In the genomic region with DNA sequence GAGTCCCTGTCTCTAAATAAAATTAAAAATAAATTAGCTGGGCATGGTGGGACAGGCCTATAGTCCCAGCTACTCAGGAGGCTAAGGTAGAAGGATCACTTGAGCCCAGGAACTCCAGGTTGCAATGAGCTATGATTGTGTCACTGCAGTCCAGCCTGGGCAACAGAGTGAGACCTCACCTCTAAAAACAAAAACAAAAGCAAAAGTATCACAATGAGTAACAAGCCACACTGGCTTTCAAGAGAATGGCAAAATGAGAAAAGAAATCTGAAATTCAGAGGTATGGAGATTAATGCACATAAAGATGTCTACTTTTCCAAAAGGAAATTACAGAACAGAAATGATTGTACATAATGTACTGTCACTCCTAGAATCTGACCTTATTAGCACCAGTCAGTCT, we compare ENCODE assay signal across 12 cellular contexts.
DNase-seq lines count a peak whose midpoint lies in the region; ATAC-seq and TF ChIP-seq lines count a peak whose summit lies in the region.
"Had no signal": no experiment of that assay in that cellular context is flagged by ENCODE, and none has a peak within 500 bp of the region (broad histone marks: within the 10 kb centered on the region; RNA-seq: fewer than 3 reads in every experiment).

No MANE protein-coding gene starts in this region.

- BruUV-seq in MCF 10A (replicated peaks; lab: Mats Ljungman, UMichigan), result no TSS peak

- H3K4me3 Mint-ChIP-seq in stimulated activated naive CD8-positive, alpha-beta T cell treated with anti-CD3 and anti-CD28 coated beads, Interleukin-15, amount 100 ng/mL, for 72 hours, result no peak overlapping the region
- H3K4me3 Mint-ChIP-seq in MCF 10A (ENCODE audit: unreplicated experiment), result no peak overlapping the region

- POLR2A ChIA-PET in MCF 10A (lab: Yijun Ruan, JAX), result no interaction called here

- CTCF ChIA-PET in MCF 10A (lab: Yijun Ruan, JAX), result no interaction called here

- H3K36me3 Mint-ChIP-seq in MCF 10A (ENCODE audit: insufficient read depth, unreplicated experiment), result no peaks in the 10 kb centered on the region

- no peak for DNase-seq in stimulated activated naive CD8-positive, alpha-beta T cell treated with anti-CD3 and anti-CD28 coated beads, Interleukin-15, amount 100 ng/mL, for 72 hours
- DNase-seq in stimulated activated naive CD8-positive, alpha-beta T cell treated with anti-CD3 and anti-CD28 coated beads, Interleukin-15, Interleukin-2, amounts not matched to agents 100 U/mL and 50 U/mL, for 24 hours, result no peak
- DNase-seq in NCI-H226 (no peak), left colon (no peak), MCF 10A (ENCODE audit: unreplicated experiment) (no peak)
- DNase-seq in stimulated activated naive CD4-positive, alpha-beta T cell treated with Interleukin-2 at 50 U/mL for 16 hours (lab: John Stamatoyannopoulos, UW), result no peak
- DNase-seq: caudate nucleus, left cardiac atrium, NCI-H146 had no signal

- TF ChIP-seq CTCF in MCF 10A (IDR thresholded peaks at IDR 0.05; ENCODE audit: unreplicated experiment), result no peak

- H3K4me1 Mint-ChIP-seq in stimulated activated naive CD8-positive, alpha-beta T cell treated with anti-CD3 and anti-CD28 coated beads, Interleukin-15, amount 100 ng/mL, for 72 hours, result peaks cover 5% of the 10 kb centered on the region
- peaks cover 11% of the 10 kb centered on the region for H3K4me1 Mint-ChIP-seq in MCF 10A (ENCODE audit: insufficient read depth, unreplicated experiment)

- no peaks in the 10 kb centered on the region for H3K27me3 Mint-ChIP-seq in stimulated activated naive CD8-positive, alpha-beta T cell treated with anti-CD3 and anti-CD28 coated beads, Interleukin-15, amount 100 ng/mL, for 72 hours
- H3K27me3 Mint-ChIP-seq in MCF 10A (ENCODE audit: insufficient read depth, unreplicated experiment), result no peaks in the 10 kb centered on the region

- peak; percentile 18 for ATAC-seq in stimulated activated naive CD8-positive, alpha-beta T cell treated with anti-CD3 and anti-CD28 coated beads, Interleukin-15, amount 100 ng/mL, for 72 hours
- no peak for ATAC-seq in stimulated activated naive CD8-positive, alpha-beta T cell treated with anti-CD3 and anti-CD28 coated beads, Interleukin-15, Interleukin-2, amounts not matched to agents 100 U/mL and 50 U/mL, for 24 hours
- ATAC-seq in HG02610 (IDR thresholded peaks at IDR 0.05; ENCODE audit: unreplicated experiment) (peak; percentile 98), HG03378 (IDR thresholded peaks at IDR 0.05; ENCODE audit: unreplicated experiment) (peak; percentile 95), left colon (no peak)
- ATAC-seq: left cardiac atrium had no signal

- intact Hi-C loops in left colon (cut with DNase I, micrococcal nuclease), result no loop called here
- intact Hi-C loops in MCF 10A (cut with micrococcal nuclease), result no loop called here

- no peak overlapping the region for H3K27ac Mint-ChIP-seq in stimulated activated naive CD8-positive, alpha-beta T cell treated with anti-CD3 and anti-CD28 coated beads, Interleukin-15, amount 100 ng/mL, for 72 hours
- no peak overlapping the region for H3K27ac Mint-ChIP-seq in MCF 10A (ENCODE audit: low read depth, unreplicated experiment)
- H3K27ac Mint-ChIP-seq: activated T-helper 2 cell treated with anti-CD3 and anti-CD28 coated beads, Interferon-gamma antibody, Interleukin-2, Interleukin-4, amounts not matched to agents 10 μg/mL and 5 μg/mL and 100 μg/mL, durations not matched to agents 14 hours and 24 hours and 36 hours had no signal

- no peaks in the 10 kb centered on the region for H3K9me3 Mint-ChIP-seq in stimulated activated naive CD8-positive, alpha-beta T cell treated with anti-CD3 and anti-CD28 coated beads, Interleukin-15, amount 100 ng/mL, for 72 hours
- no peaks in the 10 kb centered on the region for H3K9me3 Mint-ChIP-seq in MCF 10A (ENCODE audit: unreplicated experiment)
- H3K9me3 Mint-ChIP-seq: activated T-helper 2 cell treated with anti-CD3 and anti-CD28 coated beads, Interferon-gamma antibody, Interleukin-2, Interleukin-4, amounts not matched to agents 10 μg/mL and 5 μg/mL and 100 μg/mL, durations not matched to agents 14 hours and 24 hours and 36 hours had no signal

Comparison
In these comparisons a context has a peak if more than half of its experiments do, and no peak if none do; other contexts are left out.
1. ATAC-seq: peak in stimulated activated naive CD8-positive, alpha-beta T cell treated with anti-CD3 and anti-CD28 coated beads, Interleukin-15, amount 100 ng/mL, for 72 hours (single experiment), HG02610 (single experiment) and HG03378 (single experiment); none in stimulated activated naive CD8-positive, alpha-beta T cell treated with anti-CD3 and anti-CD28 coated beads, Interleukin-15, Interleukin-2, amounts not matched to agents 100 U/mL and 50 U/mL, for 24 hours (single experiment) and left colon (single experiment).